ENCODE assay signal across 8 cellular contexts in genomic region chr19:47635152-47635754, GRCh38. TPM values are rescaled to one million over a fixed set of nuclear protein-coding genes. Genes with fewer than 3 reads are reported as not detected.
DNase-seq lines count a peak whose midpoint lies in the region; ATAC-seq and TF ChIP-seq lines count a peak whose summit lies in the region.
"Not testable (repeated sequence)": the region's sequence is repeated elsewhere in the genome, so short reads cannot be mapped to it uniquely, and the experiment has no call there.
"Had no signal": no experiment of that assay in that cellular context is flagged by ENCODE, and none has a peak within 500 bp of the region (broad histone marks: within the 10 kb centered on the region; RNA-seq: fewer than 3 reads in every experiment).

No MANE protein-coding gene starts in this region.

- not testable (repeated sequence) for H3K4me3 ChIP-seq in HEK293 (ENCODE audit: low read depth, low read length); left ventricle myocardium inferior; transverse colon

- intact Hi-C loops in left ventricle myocardium inferior (cut with micrococcal nuclease); transverse colon (cut with DNase I; ENCODE audit: low total_unique reads): not testable (repeated sequence)

- not testable (repeated sequence) for H3K27me3 Mint-ChIP-seq in central memory CD8-positive, alpha-beta T cell; nephron progenitor cell (ENCODE audit: low read depth, poor library complexity)

- TF ChIP-seq CTCF in HEK293 (tag by site-specific recombination; IDR thresholded peaks at IDR 0.05); VCaP (conservative IDR thresholded peaks at IDR 0.05); left ventricle myocardium inferior (IDR thresholded peaks at IDR 0.05; ENCODE audit: borderline replicate concordance); nephron progenitor cell (IDR thresholded peaks at IDR 0.05); transverse colon (IDR thresholded peaks at IDR 0.05): not testable (repeated sequence)

- peaks cover 17% of the 10 kb centered on the region for H3K4me1 ChIP-seq in HEK293 (ENCODE audit: control insufficient read depth, insufficient read depth, low read length)
- H3K4me1 ChIP-seq in left ventricle myocardium inferior = peaks cover 76% of the 10 kb centered on the region
- H3K4me1 ChIP-seq in transverse colon = peaks cover 12 to 63% (median 28%) of the 10 kb centered on the region in 4 donors

- peaks cover 45% of the 10 kb centered on the region for H3K4me1 Mint-ChIP-seq in central memory CD8-positive, alpha-beta T cell
- H3K4me1 Mint-ChIP-seq in nephron progenitor cell = peaks cover 35% of the 10 kb centered on the region

- CTCF ChIA-PET in HEK293 (lab: Yijun Ruan, JAX) = interaction anchor here (0.6 to 1.9 kb wide), 4 partner anchors 9 to 198 kb away, joined by 4 to 9 read pairs (median 4); no protein-coding TSS in a partner anchor

- not testable (repeated sequence) for H3K9me3 Mint-ChIP-seq in central memory CD8-positive, alpha-beta T cell
- peaks cover 12% of the 10 kb centered on the region for H3K9me3 Mint-ChIP-seq in nephron progenitor cell

- TF ChIP-seq POLR2A in transverse colon (IDR thresholded peaks at IDR 0.05) = not testable (repeated sequence)

- H3K36me3 Mint-ChIP-seq in central memory CD8-positive, alpha-beta T cell (ENCODE audit: insufficient read depth) = not testable (repeated sequence)
- peaks cover 48% of the 10 kb centered on the region for H3K36me3 Mint-ChIP-seq in nephron progenitor cell (ENCODE audit: low read depth)

- H3K4me3 Mint-ChIP-seq in central memory CD8-positive, alpha-beta T cell; nephron progenitor cell: not testable (repeated sequence)

- in situ Hi-C loops in transverse colon (cut with MboI; ENCODE audit: low pct_ligation_motif_present in 1 of 4, low pct_unique_long_range_greater_than_20kb in 1 of 4, low sequenced_read_pairs in 3 of 4) = not testable (repeated sequence)

- POLR2A ChIA-PET in HEK293 (lab: Yijun Ruan, JAX) = interaction anchor here (1.2 kb wide), 1 partner anchor 11 kb away, joined by 6 read pairs; no protein-coding TSS in a partner anchor

- not testable (repeated sequence) for DNase-seq in central memory CD8-positive, alpha-beta T cell (ENCODE audit: low spot score in 2 of 2); left ventricle myocardium inferior; left lobe of liver (ENCODE audit: low spot score); nephron progenitor cell; transverse colon

- not testable (repeated sequence) for H3K27me3 ChIP-seq in left ventricle myocardium inferior (ENCODE audit: low read depth); transverse colon

- 77 to 82% methylated on average over 6 of the region's 6 CpGs for WGBS in transverse colon (ENCODE audit: low coverage in 1 of 2), 2 donors

- H3K36me3 ChIP-seq in HEK293 (ENCODE audit: control insufficient read depth in 2 of 2, insufficient read depth in 1 of 2, low read length in 2 of 2); left ventricle myocardium inferior; transverse colon: not testable (repeated sequence)

- TF ChIP-seq EP300 in transverse colon (IDR thresholded peaks at IDR 0.05; ENCODE audit: low read depth) = not testable (repeated sequence)

- ATAC-seq in central memory CD8-positive, alpha-beta T cell (replicated peaks; ENCODE audit: extremely low read depth, poor library complexity, severe bottlenecking) = not testable (repeated sequence)
- ATAC-seq in left lobe of liver = peak; percentile 46

- H3K9me3 ChIP-seq in HEK293 (ENCODE audit: control insufficient read depth, insufficient read depth, low read depth, low read length); left ventricle myocardium inferior (replicated peaks); transverse colon: not testable (repeated sequence)

- H3K27ac Mint-ChIP-seq in central memory CD8-positive, alpha-beta T cell (ENCODE audit: low read depth) = peak overlapping the region; percentile 12
- peak overlapping the region; percentile 90 for H3K27ac Mint-ChIP-seq in nephron progenitor cell

- H3K27ac ChIP-seq in HEK293 (ENCODE audit: extremely low read depth, low read depth, low read length) = not testable (repeated sequence)
- peak overlapping the region; percentile 53 for H3K27ac ChIP-seq in VCaP
- peak overlapping the region; percentile 33 for H3K27ac ChIP-seq in left ventricle myocardium inferior (replicated peaks)
- H3K27ac ChIP-seq in transverse colon = peak overlapping the region; percentile 66 to 86 (median 72)

TF ChIP-seq in HEK293, 187 proteins besides CTCF, POLR2A, EP300 and RAD21:
- TF ChIP-seq EGR2 (tag by site-specific recombination; IDR thresholded peaks at IDR 0.05; ENCODE audit: low read depth) = peak; percentile 50; the same call in 1 of the 2 replicates
- peak; percentile 85 for TF ChIP-seq SCRT1 (tag by site-specific recombination; IDR thresholded peaks at IDR 0.05; ENCODE audit: borderline replicate concordance)
- TF ChIP-seq ZNF121 (tag by site-specific recombination; IDR thresholded peaks at IDR 0.05) = peak; percentile 78
- TF ChIP-seq ZFHX2 (tag by site-specific recombination; conservative IDR thresholded peaks at IDR 0.05) = peak; percentile 59; the same call in 1 of the 2 replicates
- peak; percentile 88 for TF ChIP-seq SCRT2 (tag by site-specific recombination; IDR thresholded peaks at IDR 0.05)

RNA-seq across cellular contexts. Expression of gene BICRA, which starts 26.3 kb away (rescaled TPM):
- total RNA-seq in left ventricle myocardium inferior (7.8 TPM), left lobe of liver (6.7 TPM), transverse colon (10 to 100 TPM; 11.6 to 30.3 (median 13.2) TPM)
- total RNA-seq: A172 had no signal
